In genomic region chr10:112746329-112746728, GRCh38 we compare ENCODE assay signal across 20 cellular contexts.
DNase-seq lines count a peak whose midpoint lies in the region; ATAC-seq and TF ChIP-seq lines count a peak whose summit lies in the region.
"Had no signal": no experiment of that assay in that cellular context is flagged by ENCODE, and none has a peak within 500 bp of the region (broad histone marks: within the 10 kb centered on the region; RNA-seq: fewer than 3 reads in every experiment).

No MANE protein-coding gene starts in this region.

- H4K5ac ChIP-seq in mesendoderm (ENCODE audit: low read length) = no peak overlapping the region

- H3K27ac Mint-ChIP-seq in Caco-2 (ENCODE audit: unreplicated experiment) (peak overlapping the region; percentile 22), progenitor cell of endocrine pancreas (peak overlapping the region; percentile 91)
- H3K27ac Mint-ChIP-seq: CD4-positive, alpha-beta T cell; HFFc6; IgD-negative memory B cell had no signal

- no CpG with 5 or more reads among the region's 7 CpGs for WGBS in mesendoderm (ENCODE audit: extremely low coverage, insufficient coverage, low lambda C conversion rate)

- DNase-seq in Caco-2 (no peak), DMS79 (lab: John Stamatoyannopoulos, UW) (peak; percentile 8), left lung (no peak), progenitor cell of endocrine pancreas (ENCODE audit: low spot score, unreplicated experiment) (no peak), posterior cingulate gyrus (no peak), T-helper 9 cell (no peak), mesendoderm (no peak)
- DNase-seq: ACHN; CD4-positive, alpha-beta T cell; DMS153; DND-41; EL; GOT3; H7; HFFc6 had no signal

- H3K79me2 ChIP-seq in mesendoderm (ENCODE audit: control insufficient read depth, insufficient read depth, low read length) = no peaks in the 10 kb centered on the region

- H3K4me1 Mint-ChIP-seq in Caco-2 (ENCODE audit: low read depth, unreplicated experiment) (peaks cover 70% of the 10 kb centered on the region), progenitor cell of endocrine pancreas (ENCODE audit: low read depth) (peaks cover 75% of the 10 kb centered on the region)
- H3K4me1 Mint-ChIP-seq: IgD-negative memory B cell had no signal

- no peak overlapping the region for H3K9ac ChIP-seq in mesendoderm (ENCODE audit: low read length)

- no peak overlapping the region for H3K4me3 Mint-ChIP-seq in Caco-2 (ENCODE audit: unreplicated experiment)
- H3K4me3 Mint-ChIP-seq in progenitor cell of endocrine pancreas (ENCODE audit: low read depth) = no peak overlapping the region
- H3K4me3 Mint-ChIP-seq: CD4-positive, alpha-beta T cell; HFFc6; IgD-negative memory B cell had no signal

- H3K27ac ChIP-seq in left lung (no peak overlapping the region), mesendoderm (ENCODE audit: low read depth, low read length) (no peak overlapping the region)
- H3K27ac ChIP-seq: C4-2B had no signal

- H3K79me1 ChIP-seq in mesendoderm (ENCODE audit: low read length) = no peaks in the 10 kb centered on the region

- H3K9me3 ChIP-seq in Caco-2 (no peaks in the 10 kb centered on the region), left lung (no peaks in the 10 kb centered on the region)

- POLR2A ChIA-PET in Caco-2 (lab: Charles Lee) = no interaction called here

- no TSS peak for BruUV-seq in Caco-2 (replicated peaks; lab: Mats Ljungman, UMichigan)

- TF ChIP-seq CTCF in Caco-2 (IDR thresholded peaks at IDR 0.05; ENCODE audit: insufficient read depth in 1 of 2, low read depth in 1 of 2, low read length in 1 of 2, severe bottlenecking in 1 of 2, unreplicated experiment in 1 of 2) (no peak), left lung (IDR thresholded peaks at IDR 0.05) (no peak), progenitor cell of endocrine pancreas (IDR thresholded peaks at IDR 0.05; ENCODE audit: unreplicated experiment) (no peak)

- no peak overlapping the region for H2BK5ac ChIP-seq in mesendoderm (ENCODE audit: low read length)

- H3K4ac ChIP-seq in mesendoderm (ENCODE audit: low read depth, low read length) = no peak overlapping the region

- H4K8ac ChIP-seq in mesendoderm (ENCODE audit: low read depth, low read length) = no peak overlapping the region

- H3K4me1 ChIP-seq in Caco-2 = peaks cover 79% of the 10 kb centered on the region
- peaks cover 5 to 14% of the 10 kb centered on the region in 2 donors for H3K4me1 ChIP-seq in left lung
- no peaks in the 10 kb centered on the region for H3K4me1 ChIP-seq in mesendoderm (ENCODE audit: control insufficient read depth, low read depth, low read length)

- H3K56ac ChIP-seq in mesendoderm (ENCODE audit: low read length) = no peak overlapping the region

- no peak overlapping the region for H3K18ac ChIP-seq in mesendoderm (ENCODE audit: low read length)

- intact Hi-C loops in Caco-2 (cut with micrococcal nuclease; ENCODE audit: unreplicated experiment) (no loop called here), left lung (cut with DNase I) (no loop called here), posterior cingulate gyrus (cut with DNase I) (no loop called here)

- no peak overlapping the region for H2BK15ac ChIP-seq in mesendoderm (replicated peaks; ENCODE audit: low read depth)

- CTCF ChIA-PET in Caco-2 (lab: Charles Lee) = no interaction called here

- H3K27me3 Mint-ChIP-seq in Caco-2 (ENCODE audit: insufficient read depth, unreplicated experiment) (no peaks in the 10 kb centered on the region), progenitor cell of endocrine pancreas (no peaks in the 10 kb centered on the region)
- H3K27me3 Mint-ChIP-seq: CD4-positive, alpha-beta T cell; IgD-negative memory B cell had no signal

- H3K36me3 ChIP-seq in Caco-2 (ENCODE audit: control insufficient read depth, insufficient read depth, low read length) (0 out of 2 replicates have a peak, but pooled peaks cover 1% of the 10 kb centered on the region), left lung (no peaks in the 10 kb centered on the region), mesendoderm (ENCODE audit: control insufficient read depth, insufficient read depth, low read length) (no peaks in the 10 kb centered on the region)

- no peaks in the 10 kb centered on the region for H3K27me3 ChIP-seq in Caco-2 (replicated peaks; ENCODE audit: control insufficient read depth, insufficient read depth, low read length)
- H3K27me3 ChIP-seq in left lung = no peaks in the 10 kb centered on the region
- no peaks in the 10 kb centered on the region for H3K27me3 ChIP-seq in mesendoderm (ENCODE audit: insufficient read depth, low read length, poor library complexity)

- H3K9me3 Mint-ChIP-seq in Caco-2 (ENCODE audit: unreplicated experiment) (no peaks in the 10 kb centered on the region), progenitor cell of endocrine pancreas (ENCODE audit: low read depth) (no peaks in the 10 kb centered on the region)
- H3K9me3 Mint-ChIP-seq: CD4-positive, alpha-beta T cell; HFFc6; IgD-negative memory B cell had no signal

- no peak overlapping the region for H2BK120ac ChIP-seq in mesendoderm (ENCODE audit: low read depth, low read length)

- no peak overlapping the region for H3K23ac ChIP-seq in mesendoderm (ENCODE audit: low read length)

- peak; percentile 63 for ATAC-seq in left lung
- ATAC-seq: GM12878, HCT116, HepG2 had no signal

- no peak overlapping the region for H3K4me2 ChIP-seq in mesendoderm (ENCODE audit: low read length)

- H3K36me3 Mint-ChIP-seq in Caco-2 (ENCODE audit: insufficient read depth, unreplicated experiment) (peaks cover 13% of the 10 kb centered on the region), progenitor cell of endocrine pancreas (ENCODE audit: insufficient read depth) (no peaks in the 10 kb centered on the region)

- H3K4me3 ChIP-seq in Caco-2 (ENCODE audit: low read depth, low read length) (no peak overlapping the region), left lung (no peak overlapping the region), mesendoderm (ENCODE audit: low read length) (no peak overlapping the region)
- H3K4me3 ChIP-seq: GM12878 had no signal

- no peak overlapping the region for H2AK5ac ChIP-seq in mesendoderm (ENCODE audit: low read length)
